Comparison of ENCODE assay signal across 1 cellular context in genomic region chr6:73580247-73581149, GRCh38.
TF ChIP-seq lines count a peak whose summit lies in the region.

No MANE protein-coding gene starts in this region.

TF ChIP-seq in K562, 482 proteins besides CTCF, POLR2A, EP300 and RAD21 (continued from another document and continues in another):
- TF ChIP-seq TFAP4 (CRISPR knock-in tag; IDR thresholded peaks at IDR 0.05; ENCODE audit: borderline replicate concordance): peak; percentile 53; the same call in 1 of the 2 replicates
- TF ChIP-seq SUPT5H (IDR thresholded peaks at IDR 0.05): peak; percentile 63
- TF ChIP-seq, protein P1, sequence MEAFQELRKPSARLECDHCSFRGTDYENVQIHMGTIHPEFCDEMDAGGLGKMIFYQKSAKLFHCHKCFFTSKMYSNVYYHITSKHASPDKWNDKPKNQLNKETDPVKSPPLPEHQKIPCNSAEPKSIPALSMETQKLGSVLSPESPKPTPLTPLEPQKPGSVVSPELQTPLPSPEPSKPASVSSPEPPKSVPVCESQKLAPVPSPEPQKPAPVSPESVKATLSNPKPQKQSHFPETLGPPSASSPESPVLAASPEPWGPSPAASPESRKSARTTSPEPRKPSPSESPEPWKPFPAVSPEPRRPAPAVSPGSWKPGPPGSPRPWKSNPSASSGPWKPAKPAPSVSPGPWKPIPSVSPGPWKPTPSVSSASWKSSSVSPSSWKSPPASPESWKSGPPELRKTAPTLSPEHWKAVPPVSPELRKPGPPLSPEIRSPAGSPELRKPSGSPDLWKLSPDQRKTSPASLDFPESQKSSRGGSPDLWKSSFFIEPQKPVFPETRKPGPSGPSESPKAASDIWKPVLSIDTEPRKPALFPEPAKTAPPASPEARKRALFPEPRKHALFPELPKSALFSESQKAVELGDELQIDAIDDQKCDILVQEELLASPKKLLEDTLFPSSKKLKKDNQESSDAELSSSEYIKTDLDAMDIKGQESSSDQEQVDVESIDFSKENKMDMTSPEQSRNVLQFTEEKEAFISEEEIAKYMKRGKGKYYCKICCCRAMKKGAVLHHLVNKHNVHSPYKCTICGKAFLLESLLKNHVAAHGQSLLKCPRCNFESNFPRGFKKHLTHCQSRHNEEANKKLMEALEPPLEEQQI (IDR thresholded peaks at IDR 0.05): peak; percentile 66; the same call in 1 of the 2 replicates
- no peak for TF ChIP-seq PBX2 (CRISPR knock-in tag; IDR thresholded peaks at IDR 0.05; ENCODE audit: low read depth)
- 0 out of 2 replicates have a peak, but pooled peaks have one; percentile 5 for TF ChIP-seq PBX2 (tag; conservative IDR thresholded peaks at IDR 0.05; ENCODE audit: low read depth)
- peak; percentile 47; the same call in 1 of the 2 replicates for TF ChIP-seq ZNF668 (CRISPR knock-in tag; IDR thresholded peaks at IDR 0.05)
- TF ChIP-seq MAFG (tag; conservative IDR thresholded peaks at IDR 0.05): peak; percentile 72
- peak; percentile 99 for TF ChIP-seq SOX6 (IDR thresholded peaks at IDR 0.05)
- peak; percentile 57; the same call in 1 of the 2 replicates for TF ChIP-seq POLR2H (tag; IDR thresholded peaks at IDR 0.05; ENCODE audit: low read depth)
- TF ChIP-seq C11orf30 (IDR thresholded peaks at IDR 0.05; ENCODE audit: low read depth): peak; percentile 78
- TF ChIP-seq NFE2L1 (tag; IDR thresholded peaks at IDR 0.05; ENCODE audit: borderline replicate concordance, low read depth): 0 out of 2 replicates have a peak, but pooled peaks have one; percentile 1
- TF ChIP-seq ZNF561 (CRISPR knock-in tag; conservative IDR thresholded peaks at IDR 0.05): no peak
- TF ChIP-seq, protein P2, sequence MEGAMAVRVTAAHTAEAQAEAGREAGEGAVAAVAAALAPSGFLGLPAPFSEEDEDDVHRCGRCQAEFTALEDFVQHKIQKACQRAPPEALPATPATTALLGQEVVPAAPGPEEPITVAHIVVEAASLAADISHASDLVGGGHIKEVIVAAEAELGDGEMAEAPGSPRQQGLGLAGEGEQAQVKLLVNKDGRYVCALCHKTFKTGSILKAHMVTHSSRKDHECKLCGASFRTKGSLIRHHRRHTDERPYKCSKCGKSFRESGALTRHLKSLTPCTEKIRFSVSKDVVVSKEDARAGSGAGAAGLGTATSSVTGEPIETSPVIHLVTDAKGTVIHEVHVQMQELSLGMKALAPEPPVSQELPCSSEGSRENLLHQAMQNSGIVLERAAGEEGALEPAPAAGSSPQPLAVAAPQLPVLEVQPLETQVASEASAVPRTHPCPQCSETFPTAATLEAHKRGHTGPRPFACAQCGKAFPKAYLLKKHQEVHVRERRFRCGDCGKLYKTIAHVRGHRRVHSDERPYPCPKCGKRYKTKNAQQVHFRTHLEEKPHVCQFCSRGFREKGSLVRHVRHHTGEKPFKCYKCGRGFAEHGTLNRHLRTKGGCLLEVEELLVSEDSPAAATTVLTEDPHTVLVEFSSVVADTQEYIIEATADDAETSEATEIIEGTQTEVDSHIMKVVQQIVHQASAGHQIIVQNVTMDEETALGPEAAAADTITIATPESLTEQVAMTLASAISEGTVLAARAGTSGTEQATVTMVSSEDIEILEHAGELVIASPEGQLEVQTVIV (CRISPR knock-in tag; IDR thresholded peaks at IDR 0.05; ENCODE audit: borderline replicate concordance): no peak
- TF ChIP-seq JUND (IDR thresholded peaks at IDR 0.05; ENCODE audit: borderline replicate concordance, low read depth, low read length): peak; percentile 87
- TF ChIP-seq JUND (tag; IDR thresholded peaks at IDR 0.05; ENCODE audit: borderline replicate concordance, low read depth, low read length): peak; percentile 83; the same call in 1 of the 3 replicates
- no peak for TF ChIP-seq ZNF444 (CRISPR knock-in tag; IDR thresholded peaks at IDR 0.05)
- 0 out of 2 replicates have a peak, but pooled peaks have one; percentile 19 for TF ChIP-seq PTRF (tag; IDR thresholded peaks at IDR 0.05)
- peak; percentile 78 for TF ChIP-seq SMARCE1 (IDR thresholded peaks at IDR 0.05)
- TF ChIP-seq PRDM10 (IDR thresholded peaks at IDR 0.05; ENCODE audit: partially characterized antibody): peak; percentile 60
- TF ChIP-seq XRCC5 (IDR thresholded peaks at IDR 0.05; ENCODE audit: low read depth, low read length): peak; percentile 21; the same call in 1 of the 2 replicates
- peak; percentile 69; the same call in 1 of the 2 replicates for TF ChIP-seq GTF2E2 (tag; IDR thresholded peaks at IDR 0.05)
- TF ChIP-seq ATF1 (CRISPR knock-in tag; IDR thresholded peaks at IDR 0.05): no peak
- peak; percentile 74 for TF ChIP-seq ATF1 (tag; IDR thresholded peaks at IDR 0.05)
- TF ChIP-seq FOXM1 (IDR thresholded peaks at IDR 0.05; ENCODE audit: low read depth): 0 out of 2 replicates have a peak, but pooled peaks have one; percentile 10
- no peak for TF ChIP-seq FOXM1 (CRISPR knock-in tag; IDR thresholded peaks at IDR 0.05; ENCODE audit: low read depth)
- no peak for TF ChIP-seq U2AF1 (optimal IDR thresholded peaks at IDR 0.05; ENCODE audit: low read depth, low read length)
- TF ChIP-seq GATA2 (CRISPR knock-in tag; IDR thresholded peaks at IDR 0.05): no peak
- 0 out of 2 replicates have a peak, but pooled peaks have one; percentile 18 for TF ChIP-seq MBD1 (CRISPR knock-in tag; IDR thresholded peaks at IDR 0.05)
- peak; percentile 88 for TF ChIP-seq NFE2 (IDR thresholded peaks at IDR 0.05; ENCODE audit: low read depth)
- TF ChIP-seq MYNN (IDR thresholded peaks at IDR 0.05): 0 out of 2 replicates have a peak, but pooled peaks have one; percentile 27
- TF ChIP-seq MYNN (CRISPR knock-in tag; IDR thresholded peaks at IDR 0.05): no peak
- TF ChIP-seq SMAD4 (CRISPR knock-in tag; conservative IDR thresholded peaks at IDR 0.05): peak; percentile 67; the same call in 1 of the 2 replicates
- peak; percentile 30; the same call in 1 of the 2 replicates for TF ChIP-seq TEAD2 (tag; IDR thresholded peaks at IDR 0.05)
- TF ChIP-seq PHB2 (IDR thresholded peaks at IDR 0.05; ENCODE audit: low read depth): no peak
- TF ChIP-seq ARNT (IDR thresholded peaks at IDR 0.05): peak in 1 of 2 experiments; percentile 15; a peak in 1 of 4 replicates
- TF ChIP-seq ZNF584 (CRISPR knock-in tag; IDR thresholded peaks at IDR 0.05; ENCODE audit: low read depth): peak; percentile 54; the same call in 1 of the 2 replicates
